ENCODE assay signal across 11 cellular contexts in the genomic region with DNA sequence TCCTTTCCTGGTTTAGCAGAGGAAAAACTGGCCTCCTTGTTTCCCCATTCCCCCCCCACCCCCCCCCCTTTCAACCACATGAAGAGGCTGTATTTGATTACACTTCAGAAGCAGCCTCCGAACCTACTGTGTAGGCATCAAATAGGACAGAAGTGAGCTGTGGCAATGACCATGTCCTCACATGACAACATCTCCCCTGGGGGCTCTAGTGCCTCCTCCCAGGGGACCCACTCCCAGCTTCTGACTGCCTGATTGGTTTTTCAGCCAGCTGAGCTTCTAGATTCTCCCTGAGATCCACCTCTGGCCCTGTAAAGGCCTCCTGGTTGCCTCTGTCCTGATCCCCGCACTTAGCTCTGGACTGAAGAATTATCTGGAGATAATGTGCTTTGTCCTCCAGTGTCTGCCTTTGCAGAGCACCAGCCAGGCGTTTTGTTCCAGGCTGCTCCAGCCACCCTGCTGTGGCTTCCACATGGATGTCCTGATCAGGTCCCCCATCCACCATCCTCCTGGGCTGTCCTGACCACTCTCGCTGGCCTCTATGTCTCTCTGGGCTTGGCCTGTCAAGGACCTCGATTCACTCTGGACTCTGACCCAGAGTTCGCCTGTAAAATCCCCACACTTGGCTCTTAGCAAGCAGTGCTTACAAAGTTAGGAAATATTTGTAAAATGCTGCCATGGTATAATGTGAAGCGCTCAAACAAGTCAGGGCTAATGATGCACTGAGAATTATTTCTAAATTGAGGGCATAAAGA. TPM values are rescaled to one million over a fixed set of nuclear protein-coding genes. Genes with fewer than 3 reads are reported as not detected.
A peak's percentile ranks its signal among the peaks of the same experiment; 100 is the strongest.
DNase-seq lines count a peak whose midpoint lies in the region; ATAC-seq and TF ChIP-seq lines count a peak whose summit lies in the region.
"Had no signal": no experiment of that assay in that cellular context is flagged by ENCODE, and none has a peak within 500 bp of the region (broad histone marks: within the 10 kb centered on the region; RNA-seq: fewer than 3 reads in every experiment).

No MANE protein-coding gene starts in this region.

- in situ Hi-C loops in mammary epithelial cell (cut with MboI; ENCODE audit: low sequenced_read_pairs in 2 of 2), result no loop called here

- no TSS peak for BruUV-seq in mammary epithelial cell (replicated peaks; lab: Mats Ljungman, UMichigan)

- no peak overlapping the region for H3K4me2 ChIP-seq in mammary epithelial cell (ENCODE audit: insufficient read depth, low read depth, low read length)

- H3K36me3 ChIP-seq in ACC112 (ENCODE audit: insufficient read depth, low read length) (no peaks in the 10 kb centered on the region), mucosa of descending colon (ENCODE audit: low read depth) (no peaks in the 10 kb centered on the region), mammary epithelial cell (ENCODE audit: insufficient read depth, low read length) (peaks cover 12% of the 10 kb centered on the region)
- H3K36me3 ChIP-seq: adrenal gland had no signal

- no peaks in the 10 kb centered on the region for H4K20me1 ChIP-seq in mammary epithelial cell (ENCODE audit: insufficient read depth, low read length)

- H3K27me3 ChIP-seq in ACC112 (ENCODE audit: insufficient read depth, low read length), result no peaks in the 10 kb centered on the region
- no peaks in the 10 kb centered on the region for H3K27me3 ChIP-seq in mammary epithelial cell (ENCODE audit: insufficient read depth, low read length)
- H3K27me3 ChIP-seq: adrenal gland had no signal

- intact Hi-C loops in mucosa of descending colon (cut with DNase I, micrococcal nuclease), result no loop called here
- intact Hi-C loops in mammary epithelial cell (cut with micrococcal nuclease), result loop anchor here (5.0 kb wide), 1 partner anchor 133 kb away; no protein-coding TSS in a partner anchor

- H3K27ac ChIP-seq in ACC112 (ENCODE audit: low read depth, low read length) (peak overlapping the region; percentile 71), mammary epithelial cell (ENCODE audit: insufficient read depth, low read depth, low read length) (no peak overlapping the region)

- H3K79me2 ChIP-seq in ACC112 (ENCODE audit: control insufficient read depth, insufficient read depth, low read length, unreplicated experiment) (no peaks in the 10 kb centered on the region), mammary epithelial cell (ENCODE audit: insufficient read depth, low read length) (peaks cover 3% of the 10 kb centered on the region)

- H2AFZ ChIP-seq in ACC112 (ENCODE audit: low read length, unreplicated experiment) (no peak overlapping the region), mammary epithelial cell (ENCODE audit: low read depth, low read length) (no peak overlapping the region)

- ATAC-seq in mucosa of descending colon, result peak; percentile 21
- no peak for ATAC-seq in HG03280 (IDR thresholded peaks at IDR 0.05; ENCODE audit: unreplicated experiment)

- H3K4me3 ChIP-seq in ACC112 (ENCODE audit: low read depth, low read length) (no peak overlapping the region), cardiac fibroblast (replicated peaks in 1 of 2; ENCODE audit: low read depth in 2 of 2, low read length in 2 of 2) (no peak overlapping the region), mucosa of descending colon (no peak overlapping the region), mammary epithelial cell (replicated peaks in 1 of 3; ENCODE audit: insufficient read depth in 1 of 3, low read depth in 2 of 3, low read length in 3 of 3) (no peak overlapping the region)
- H3K4me3 ChIP-seq: adrenal gland had no signal

- H3K9ac ChIP-seq in mammary epithelial cell (ENCODE audit: insufficient read depth, low read length), result no peak overlapping the region

- dilution Hi-C loops in mammary epithelial cell (cut with HindIII; ENCODE audit: low sequenced_read_pairs), result loop anchor here (5.0 kb wide), 1 partner anchor 58 kb away; no protein-coding TSS in a partner anchor

- WGBS in mammary epithelial cell (ENCODE audit: low coverage, missing lambda C conversion rate), result 92% methylated on average over 6 of the region's 7 CpGs

- TF ChIP-seq CTCF in cardiac fibroblast (IDR thresholded peaks at IDR 0.05; ENCODE audit: low read depth, low read length), result no peak
- no peak for TF ChIP-seq CTCF in mucosa of descending colon (IDR thresholded peaks at IDR 0.05)
- no peak for TF ChIP-seq CTCF in mammary epithelial cell (conservative IDR thresholded peaks at IDR 0.05 in 1 of 2, IDR thresholded peaks at IDR 0.05 in 1 of 2; ENCODE audit: extremely low read depth in 1 of 2, insufficient read depth in 1 of 2, low read depth in 1 of 2, low read length in 2 of 2)

- no peaks in the 10 kb centered on the region for H3K9me3 ChIP-seq in mucosa of descending colon
- no peaks in the 10 kb centered on the region for H3K9me3 ChIP-seq in mammary epithelial cell (replicated peaks; ENCODE audit: insufficient read depth, low read length)
- H3K9me3 ChIP-seq: adrenal gland had no signal

- peaks cover 40% of the 10 kb centered on the region for H3K4me1 ChIP-seq in ACC112 (ENCODE audit: control insufficient read depth, insufficient read depth, low read length, unreplicated experiment)
- no peaks in the 10 kb centered on the region for H3K4me1 ChIP-seq in mucosa of descending colon (ENCODE audit: low read depth)
- peaks cover 16% of the 10 kb centered on the region for H3K4me1 ChIP-seq in mammary epithelial cell (ENCODE audit: insufficient read depth, low read length)

- CTCF ChIA-PET in mammary epithelial cell (lab: Charles Lee; ENCODE audit: low non-redundant PET), result no interaction called here

- DNase-seq in ELF-1 (ENCODE audit: low read depth, low spot score), result peak; percentile 44
- peak; percentile 36 to 44 for DNase-seq in cardiac fibroblast (ENCODE audit: low read depth in 2 of 2)
- DNase-seq in mucosa of descending colon, result no peak
- DNase-seq in NCI-H1048 (lab: John Stamatoyannopoulos, UW), result no peak
- no peak for DNase-seq in DMS114 treated with DMSO at 0.1 percent for 48 hours (lab: John Stamatoyannopoulos, UW; ENCODE audit: unreplicated experiment)
- DNase-seq in mammary epithelial cell, result no peak
- DNase-seq: Calu3, NCI-H510A treated with DMSO at 0.1 percent for 48 hours had no signal

RNA-seq across cellular contexts. Expression of a gene that starts 42.4 kb away (rescaled TPM):
- total RNA-seq in mucosa of descending colon (100 to 1,000 TPM; 225 to 404 (median 287) TPM), mammary epithelial cell (100 to 1,000 TPM in 1 of 2 donors, 10 to 100 TPM in 1; 77.5 to 239 TPM)
- polyA plus RNA-seq in mammary epithelial cell, result 267 TPM
- polyA minus RNA-seq in mammary epithelial cell, result 104 TPM

Comparison
In these comparisons a context has a peak if more than half of its experiments do, and no peak if none do; other contexts are left out.
1. DNase-seq: peak in ELF-1 (single experiment) and cardiac fibroblast (2 of 2); none in mucosa of descending colon (0 of 3), NCI-H1048 (single experiment), DMS114 treated with DMSO at 0.1 percent for 48 hours (single experiment) and mammary epithelial cell (single experiment).